23 cellular contexts compared by ENCODE assay signal in the genomic region with DNA sequence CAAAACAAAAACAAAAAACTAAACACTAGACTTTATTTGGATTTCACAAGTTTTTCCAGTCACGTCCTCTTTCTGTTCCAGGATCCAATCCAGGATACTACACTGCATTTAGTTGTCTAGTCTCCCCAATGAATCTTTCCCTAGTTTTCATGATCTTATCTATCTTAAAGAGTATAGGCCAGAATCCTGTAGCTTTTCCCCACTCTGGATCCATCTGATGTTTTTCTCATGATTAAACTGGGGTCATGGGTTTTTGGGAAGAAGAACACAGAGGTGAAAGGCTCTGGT.
DNase-seq lines count a peak whose midpoint lies in the region; ATAC-seq and TF ChIP-seq lines count a peak whose summit lies in the region.
"Had no signal": no experiment of that assay in that cellular context is flagged by ENCODE, and none has a peak within 500 bp of the region (broad histone marks: within the 10 kb centered on the region; RNA-seq: fewer than 3 reads in every experiment).

No MANE protein-coding gene starts in this region.

- H3K27ac ChIP-seq in ACC112 (ENCODE audit: low read depth, low read length) = peak overlapping the region; percentile 34
- H3K27ac ChIP-seq in skeletal muscle tissue (ENCODE audit: low read depth, low read length) = peak overlapping the region; percentile 4
- H3K27ac ChIP-seq: neural progenitor cell, SJSA1 had no signal

- no peak overlapping the region for H3K9ac ChIP-seq in adipocyte (ENCODE audit: low read length)
- no peak overlapping the region for H3K9ac ChIP-seq in skeletal muscle tissue (ENCODE audit: low read depth in 1 of 3, low read length in 3 of 3)
- H3K9ac ChIP-seq: neural progenitor cell had no signal

- no peaks in the 10 kb centered on the region for H3K9me3 ChIP-seq in adipocyte (ENCODE audit: control insufficient read depth, low read length)
- no peaks in the 10 kb centered on the region for H3K9me3 ChIP-seq in skeletal muscle tissue (ENCODE audit: control insufficient read depth in 3 of 3, low read length in 3 of 3)
- H3K9me3 ChIP-seq: MG63, SJSA1 had no signal

- DNase-seq in adipocyte (ENCODE audit: low read depth) = no peak
- peak; percentile 78 for DNase-seq in fibroblast of villous mesenchyme (ENCODE audit: low read depth)
- no peak for DNase-seq in NK-92 (lab: John Stamatoyannopoulos, UW; ENCODE audit: unreplicated experiment)
- no peak for DNase-seq in GM13977 (ENCODE audit: low spot score)
- DNase-seq in NCI-H187 treated with DMSO at 0.1 percent for 48 hours (lab: John Stamatoyannopoulos, UW) = no peak
- DNase-seq: activated CD4-positive, alpha-beta memory T cell treated with anti-CD3 and anti-CD28 coated beads for 36 hours; activated CD8-positive, alpha-beta memory T cell treated with anti-CD3 and anti-CD28 coated beads, Interleukin-2, amount 50 U/mL, for 4 hours; cerebellar nuclear complex; DMS153; HCEC 1CT; KBM-7; MG63; NCI-H1105 treated with DMSO at 0.1 percent for 48 hours; NCI-H2081; NCI-H82; posterior cingulate gyrus; stimulated activated naive CD4-positive, alpha-beta T cell treated with Interleukin-2 at 50 U/mL for 16 hours had no signal

- peaks cover 6% of the 10 kb centered on the region for H3K36me3 ChIP-seq in ACC112 (ENCODE audit: insufficient read depth, low read length)
- H3K36me3 ChIP-seq in adipocyte (ENCODE audit: control insufficient read depth, insufficient read depth, low read length, severe bottlenecking) = no peaks in the 10 kb centered on the region
- no peaks in the 10 kb centered on the region for H3K36me3 ChIP-seq in skeletal muscle tissue (ENCODE audit: control insufficient read depth in 3 of 3, insufficient read depth in 3 of 3, low read length in 3 of 3)
- H3K36me3 ChIP-seq: neural progenitor cell, SJSA1 had no signal

- H3K79me2 ChIP-seq in ACC112 (ENCODE audit: control insufficient read depth, insufficient read depth, low read length, unreplicated experiment) = no peaks in the 10 kb centered on the region

- no peak for TF ChIP-seq CTCF in fibroblast of villous mesenchyme (IDR thresholded peaks at IDR 0.05; ENCODE audit: insufficient read depth, low read depth, low read length)
- no peak for TF ChIP-seq CTCF in GM13977 (IDR thresholded peaks at IDR 0.05; ENCODE audit: extremely low read depth, insufficient read depth, missing control alignments)

- H2AFZ ChIP-seq in ACC112 (ENCODE audit: low read length, unreplicated experiment) = no peak overlapping the region
- H2AFZ ChIP-seq: neural progenitor cell had no signal

- in situ Hi-C loops in GM13977 (cut with MboI; ENCODE audit: low pct_unique_long_range_greater_than_20kb, low sequenced_read_pairs, unreplicated experiment) = no loop called here

- H3K4me1 ChIP-seq in ACC112 (ENCODE audit: control insufficient read depth, insufficient read depth, low read length, unreplicated experiment) (peaks cover 15% of the 10 kb centered on the region), adipocyte (ENCODE audit: control insufficient read depth, insufficient read depth, low read length) (peaks cover 39% of the 10 kb centered on the region), skeletal muscle tissue (ENCODE audit: control insufficient read depth in 3 of 3, insufficient read depth in 3 of 3, low read length in 3 of 3) (peaks cover 4 to 17% (median 13%) of the 10 kb centered on the region in 3 donors)
- H3K4me1 ChIP-seq: neural progenitor cell, SJSA1 had no signal

- no peak for ATAC-seq in GM18498 (IDR thresholded peaks at IDR 0.05; ENCODE audit: unreplicated experiment)
- ATAC-seq: activated CD4-positive, CD25-positive, alpha-beta regulatory T cell treated with anti-CD3 and anti-CD28 coated beads, Interleukin-2, amount 50 U/mL, for 24 hours had no signal

- no peaks in the 10 kb centered on the region for H3K27me3 ChIP-seq in ACC112 (ENCODE audit: insufficient read depth, low read length)
- no peaks in the 10 kb centered on the region for H3K27me3 ChIP-seq in adipocyte (replicated peaks; ENCODE audit: control insufficient read depth, insufficient read depth, low read length)
- no peaks in the 10 kb centered on the region for H3K27me3 ChIP-seq in skeletal muscle tissue (ENCODE audit: control insufficient read depth in 3 of 3, insufficient read depth in 3 of 3, low read length in 3 of 3)
- H3K27me3 ChIP-seq: MG63, neural progenitor cell, SJSA1 had no signal

- H3K4me3 ChIP-seq in ACC112 (ENCODE audit: low read depth, low read length) (0 out of 2 replicates have a peak overlapping the region, but pooled peaks have one; percentile 1), adipocyte (ENCODE audit: low read length) (peak overlapping the region; percentile 32), fibroblast of villous mesenchyme (ENCODE audit: low read depth, low read length) (no peak overlapping the region), skeletal muscle tissue (ENCODE audit: low read length in 3 of 3) (no peak overlapping the region)
- H3K4me3 ChIP-seq: MG63, neural progenitor cell, SJSA1 had no signal

Comparison
In these comparisons a context has a peak if more than half of its experiments do, and no peak if none do; other contexts are left out.
1. H3K4me3 ChIP-seq: peak in ACC112 (single experiment) and adipocyte (single experiment); none in fibroblast of villous mesenchyme (single experiment) and skeletal muscle tissue (0 of 3).